ENCODE assay signal across 1 cellular context in the genomic region with DNA sequence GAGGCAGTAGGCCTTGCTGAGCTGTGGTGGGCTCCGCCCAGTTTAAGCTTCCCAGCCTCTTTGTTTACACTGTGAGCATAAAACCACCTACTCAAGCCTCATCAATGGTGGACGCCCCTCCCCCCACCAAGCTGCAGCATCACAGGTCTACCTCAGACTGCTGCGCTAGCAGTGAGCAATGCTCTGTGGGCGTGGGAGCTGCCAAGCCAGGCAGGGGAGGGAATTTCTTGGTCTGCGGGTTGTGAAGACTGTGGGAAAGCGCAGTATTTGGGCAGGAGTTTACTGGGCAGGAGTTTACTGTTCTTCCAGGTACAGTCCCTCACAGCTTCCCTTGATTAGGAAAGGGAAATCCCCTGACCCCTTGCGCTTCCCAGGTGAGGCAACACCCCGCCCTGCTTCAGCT.
A peak's percentile ranks its signal among the peaks of the same experiment; 100 is the strongest.
TF ChIP-seq lines count a peak whose summit lies in the region.

No MANE protein-coding gene starts in this region.

TF ChIP-seq in K562, 482 proteins besides CTCF, POLR2A, EP300 and RAD21 (continued from another document and continues in another):
- TF ChIP-seq ZHX1 (conservative IDR thresholded peaks at IDR 0.05; ENCODE audit: low read length) = no peak
- TF ChIP-seq, protein P1, sequence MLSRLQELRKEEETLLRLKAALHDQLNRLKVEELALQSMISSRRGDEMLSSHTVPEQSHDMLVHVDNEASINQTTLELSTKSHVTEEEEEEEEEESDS (CRISPR knock-in tag; IDR thresholded peaks at IDR 0.05) = no peak
- no peak for TF ChIP-seq KLF13 (tag; IDR thresholded peaks at IDR 0.05; ENCODE audit: borderline replicate concordance, low read depth)
- no peak for TF ChIP-seq RBM22 (IDR thresholded peaks at IDR 0.05; ENCODE audit: low read depth, low read length, poor library complexity, severe bottlenecking)
- peak; percentile 24; the same call in 1 of the 2 replicates for TF ChIP-seq ATF7 (IDR thresholded peaks at IDR 0.05)
- TF ChIP-seq MTA1 (IDR thresholded peaks at IDR 0.05; ENCODE audit: borderline replicate concordance) = peak; percentile 73; the same call in 1 of the 2 replicates
- TF ChIP-seq NKRF (IDR thresholded peaks at IDR 0.05; ENCODE audit: borderline replicate concordance) = no peak
- TF ChIP-seq GTF2F1 (IDR thresholded peaks at IDR 0.05; ENCODE audit: low read depth, low read length) = no peak
- TF ChIP-seq, protein P2, sequence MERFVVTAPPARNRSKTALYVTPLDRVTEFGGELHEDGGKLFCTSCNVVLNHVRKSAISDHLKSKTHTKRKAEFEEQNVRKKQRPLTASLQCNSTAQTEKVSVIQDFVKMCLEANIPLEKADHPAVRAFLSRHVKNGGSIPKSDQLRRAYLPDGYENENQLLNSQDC (CRISPR knock-in tag; IDR thresholded peaks at IDR 0.05) = no peak
- no peak for TF ChIP-seq TAF1 (IDR thresholded peaks at IDR 0.05; ENCODE audit: control insufficient read depth, extremely low read depth, insufficient read depth, low read length, severe bottlenecking)
- TF ChIP-seq RB1 (IDR thresholded peaks at IDR 0.05; ENCODE audit: low read depth) = no peak
- TF ChIP-seq POLR2AphosphoS5 (IDR thresholded peaks at IDR 0.05; ENCODE audit: control insufficient read depth, insufficient read depth, low read depth, low read length) = no peak
- no peak for TF ChIP-seq ZNF133 (CRISPR knock-in tag; IDR thresholded peaks at IDR 0.05)
- TF ChIP-seq JUND (IDR thresholded peaks at IDR 0.05; ENCODE audit: borderline replicate concordance, low read depth, low read length) = 0 out of 2 replicates have a peak, but pooled peaks have one; percentile 14
- TF ChIP-seq JUND (tag; IDR thresholded peaks at IDR 0.05; ENCODE audit: borderline replicate concordance, low read depth, low read length) = peak; percentile 10; the same call in 1 of the 3 replicates
- no peak for TF ChIP-seq CCNT2 (IDR thresholded peaks at IDR 0.05; ENCODE audit: borderline replicate concordance, extremely low read depth, insufficient read length, low read depth, low read length)
- no peak for TF ChIP-seq PHTF2 (CRISPR knock-in tag; IDR thresholded peaks at IDR 0.05)
- TF ChIP-seq TGIF2 (CRISPR knock-in tag; IDR thresholded peaks at IDR 0.05) = no peak
- TF ChIP-seq SETDB1 (IDR thresholded peaks at IDR 0.05; ENCODE audit: low read length) = no peak
- TF ChIP-seq, protein P3, sequence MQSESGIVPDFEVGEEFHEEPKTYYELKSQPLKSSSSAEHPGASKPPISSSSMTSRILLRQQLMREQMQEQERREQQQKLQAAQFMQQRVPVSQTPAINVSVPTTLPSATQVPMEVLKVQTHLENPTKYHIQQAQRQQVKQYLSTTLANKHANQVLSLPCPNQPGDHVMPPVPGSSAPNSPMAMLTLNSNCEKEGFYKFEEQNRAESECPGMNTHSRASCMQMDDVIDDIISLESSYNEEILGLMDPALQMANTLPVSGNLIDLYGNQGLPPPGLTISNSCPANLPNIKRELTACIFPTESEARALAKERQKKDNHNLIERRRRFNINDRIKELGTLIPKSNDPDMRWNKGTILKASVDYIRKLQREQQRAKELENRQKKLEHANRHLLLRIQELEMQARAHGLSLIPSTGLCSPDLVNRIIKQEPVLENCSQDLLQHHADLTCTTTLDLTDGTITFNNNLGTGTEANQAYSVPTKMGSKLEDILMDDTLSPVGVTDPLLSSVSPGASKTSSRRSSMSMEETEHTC (IDR thresholded peaks at IDR 0.05) = no peak
- TF ChIP-seq ZNF324 (CRISPR knock-in tag; IDR thresholded peaks at IDR 0.05) = no peak
- TF ChIP-seq TRIM28 (IDR thresholded peaks at IDR 0.05) = no peak
- TF ChIP-seq, protein P4, sequence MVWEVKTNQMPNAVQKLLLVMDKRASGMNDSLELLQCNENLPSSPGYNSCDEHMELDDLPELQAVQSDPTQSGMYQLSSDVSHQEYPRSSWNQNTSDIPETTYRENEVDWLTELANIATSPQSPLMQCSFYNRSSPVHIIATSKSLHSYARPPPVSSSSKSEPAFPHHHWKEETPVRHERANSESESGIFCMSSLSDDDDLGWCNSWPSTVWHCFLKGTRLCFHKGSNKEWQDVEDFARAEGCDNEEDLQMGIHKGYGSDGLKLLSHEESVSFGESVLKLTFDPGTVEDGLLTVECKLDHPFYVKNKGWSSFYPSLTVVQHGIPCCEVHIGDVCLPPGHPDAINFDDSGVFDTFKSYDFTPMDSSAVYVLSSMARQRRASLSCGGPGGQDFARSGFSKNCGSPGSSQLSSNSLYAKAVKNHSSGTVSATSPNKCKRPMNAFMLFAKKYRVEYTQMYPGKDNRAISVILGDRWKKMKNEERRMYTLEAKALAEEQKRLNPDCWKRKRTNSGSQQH (CRISPR knock-in tag; IDR thresholded peaks at IDR 0.05) = no peak
- no peak for TF ChIP-seq TARDBP (IDR thresholded peaks at IDR 0.05)
- TF ChIP-seq SOX6 (IDR thresholded peaks at IDR 0.05) = 0 out of 2 replicates have a peak, but pooled peaks have one; percentile 20
- no peak for TF ChIP-seq ETS2 (tag; IDR thresholded peaks at IDR 0.05; ENCODE audit: borderline replicate concordance, poor library complexity, severe bottlenecking)
- peak; percentile 25; the same call in 1 of the 2 replicates for TF ChIP-seq LEF1 (IDR thresholded peaks at IDR 0.05)
- peak; percentile 73 for TF ChIP-seq CREB1 (IDR thresholded peaks at IDR 0.05)
- TF ChIP-seq CREB1 (CRISPR knock-in tag; IDR thresholded peaks at IDR 0.05) = peak; percentile 73
- TF ChIP-seq, protein P5, sequence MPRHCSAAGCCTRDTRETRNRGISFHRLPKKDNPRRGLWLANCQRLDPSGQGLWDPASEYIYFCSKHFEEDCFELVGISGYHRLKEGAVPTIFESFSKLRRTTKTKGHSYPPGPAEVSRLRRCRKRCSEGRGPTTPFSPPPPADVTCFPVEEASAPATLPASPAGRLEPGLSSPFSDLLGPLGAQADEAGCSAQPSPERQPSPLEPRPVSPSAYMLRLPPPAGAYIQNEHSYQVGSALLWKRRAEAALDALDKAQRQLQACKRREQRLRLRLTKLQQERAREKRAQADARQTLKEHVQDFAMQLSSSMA (CRISPR knock-in tag; IDR thresholded peaks at IDR 0.05) = no peak
- TF ChIP-seq ZBTB12 (CRISPR knock-in tag; IDR thresholded peaks at IDR 0.05) = peak; percentile 45; the same call in 1 of the 2 replicates
- TF ChIP-seq ZNF197 (CRISPR knock-in tag; IDR thresholded peaks at IDR 0.05; ENCODE audit: low read depth) = no peak
- TF ChIP-seq, protein P6, sequence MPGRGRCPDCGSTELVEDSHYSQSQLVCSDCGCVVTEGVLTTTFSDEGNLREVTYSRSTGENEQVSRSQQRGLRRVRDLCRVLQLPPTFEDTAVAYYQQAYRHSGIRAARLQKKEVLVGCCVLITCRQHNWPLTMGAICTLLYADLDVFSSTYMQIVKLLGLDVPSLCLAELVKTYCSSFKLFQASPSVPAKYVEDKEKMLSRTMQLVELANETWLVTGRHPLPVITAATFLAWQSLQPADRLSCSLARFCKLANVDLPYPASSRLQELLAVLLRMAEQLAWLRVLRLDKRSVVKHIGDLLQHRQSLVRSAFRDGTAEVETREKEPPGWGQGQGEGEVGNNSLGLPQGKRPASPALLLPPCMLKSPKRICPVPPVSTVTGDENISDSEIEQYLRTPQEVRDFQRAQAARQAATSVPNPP (IDR thresholded peaks at IDR 0.05; ENCODE audit: borderline replicate concordance, insufficient read depth, insufficient read length) = no peak
- TF ChIP-seq NONO (IDR thresholded peaks at IDR 0.05; ENCODE audit: low read depth in 2 of 2, low read length in 1 of 2) = no peak
- peak; percentile 42; the same call in 1 of the 2 replicates for TF ChIP-seq FOSL1 (tag; conservative IDR thresholded peaks at IDR 0.05)
- TF ChIP-seq ZNF586 (CRISPR knock-in tag; conservative IDR thresholded peaks at IDR 0.05) = no peak
- TF ChIP-seq NFATC3 (IDR thresholded peaks at IDR 0.05) = no peak
- no peak for TF ChIP-seq POLR2G (IDR thresholded peaks at IDR 0.05; ENCODE audit: low read depth, low read length)
- TF ChIP-seq ZBTB1 (CRISPR knock-in tag; IDR thresholded peaks at IDR 0.05; ENCODE audit: borderline replicate concordance, low read depth) = no peak
- no peak for TF ChIP-seq ATF1 (CRISPR knock-in tag; IDR thresholded peaks at IDR 0.05)
- peak; percentile 65; the same call in 1 of the 2 replicates for TF ChIP-seq ATF1 (tag; IDR thresholded peaks at IDR 0.05)
- TF ChIP-seq ZNF76 (CRISPR knock-in tag; IDR thresholded peaks at IDR 0.05; ENCODE audit: borderline replicate concordance) = no peak
- no peak for TF ChIP-seq PKNOX1 (IDR thresholded peaks at IDR 0.05)
- TF ChIP-seq, protein P7, sequence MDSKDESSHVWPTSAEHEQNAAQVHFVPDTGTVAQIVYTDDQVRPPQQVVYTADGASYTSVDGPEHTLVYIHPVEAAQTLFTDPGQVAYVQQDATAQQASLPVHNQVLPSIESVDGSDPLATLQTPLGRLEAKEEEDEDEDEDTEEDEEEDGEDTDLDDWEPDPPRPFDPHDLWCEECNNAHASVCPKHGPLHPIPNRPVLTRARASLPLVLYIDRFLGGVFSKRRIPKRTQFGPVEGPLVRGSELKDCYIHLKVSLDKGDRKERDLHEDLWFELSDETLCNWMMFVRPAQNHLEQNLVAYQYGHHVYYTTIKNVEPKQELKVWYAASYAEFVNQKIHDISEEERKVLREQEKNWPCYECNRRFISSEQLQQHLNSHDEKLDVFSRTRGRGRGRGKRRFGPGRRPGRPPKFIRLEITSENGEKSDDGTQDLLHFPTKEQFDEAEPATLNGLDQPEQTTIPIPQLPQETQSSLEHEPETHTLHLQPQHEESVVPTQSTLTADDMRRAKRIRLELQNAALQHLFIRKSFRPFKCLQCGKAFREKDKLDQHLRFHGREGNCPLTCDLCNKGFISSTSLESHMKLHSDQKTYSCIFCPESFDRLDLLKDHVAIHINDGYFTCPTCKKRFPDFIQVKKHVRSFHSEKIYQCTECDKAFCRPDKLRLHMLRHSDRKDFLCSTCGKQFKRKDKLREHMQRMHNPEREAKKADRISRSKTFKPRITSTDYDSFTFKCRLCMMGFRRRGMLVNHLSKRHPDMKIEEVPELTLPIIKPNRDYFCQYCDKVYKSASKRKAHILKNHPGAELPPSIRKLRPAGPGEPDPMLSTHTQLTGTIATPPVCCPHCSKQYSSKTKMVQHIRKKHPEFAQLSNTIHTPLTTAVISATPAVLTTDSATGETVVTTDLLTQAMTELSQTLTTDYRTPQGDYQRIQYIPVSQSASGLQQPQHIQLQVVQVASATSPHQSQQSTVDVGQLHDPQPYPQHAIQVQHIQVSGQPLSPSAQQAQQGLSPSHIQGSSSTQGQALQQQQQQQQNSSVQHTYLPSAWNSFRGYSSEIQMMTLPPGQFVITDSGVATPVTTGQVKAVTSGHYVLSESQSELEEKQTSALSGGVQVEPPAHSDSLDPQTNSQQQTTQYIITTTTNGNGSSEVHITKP (IDR thresholded peaks at IDR 0.05; ENCODE audit: partially characterized antibody) = peak; percentile 83
- no peak for TF ChIP-seq PHF8 (IDR thresholded peaks at IDR 0.05; ENCODE audit: borderline replicate concordance, low read length)
